Comparison of ENCODE assay signal across 20 cellular contexts in genomic region chr9:12812710-12813109, GRCh38. TPM values are rescaled to one million over a fixed set of nuclear protein-coding genes. Genes with fewer than 3 reads are reported as not detected.
DNase-seq lines count a peak whose midpoint lies in the region; ATAC-seq and TF ChIP-seq lines count a peak whose summit lies in the region.
"Had no signal": no experiment of that assay in that cellular context is flagged by ENCODE, and none has a peak within 500 bp of the region (broad histone marks: within the 10 kb centered on the region; RNA-seq: fewer than 3 reads in every experiment).

No MANE protein-coding gene starts in this region.

- WGBS in sigmoid colon, 2 donors, result 53 to 79% methylated on average over 1 of the region's 1 CpG

- TF ChIP-seq POLR2A in sigmoid colon (IDR thresholded peaks at IDR 0.05), result no peak

- H3K27me3 ChIP-seq in sigmoid colon, result no peaks in the 10 kb centered on the region
- H3K27me3 ChIP-seq: upper lobe of left lung had no signal

- ATAC-seq in HG03097 (IDR thresholded peaks at IDR 0.05; ENCODE audit: low FRiP score, unreplicated experiment) (no peak), GM21360 (IDR thresholded peaks at IDR 0.05; ENCODE audit: unreplicated experiment) (no peak)
- ATAC-seq: activated CD4-positive, alpha-beta T cell treated with anti-CD3 and anti-CD28 coated beads for 36 hours; activated CD8-positive, alpha-beta memory T cell treated with anti-CD3 and anti-CD28 coated beads, Interleukin-2, amount 10 ng/mL, durations not matched to agents 7 days and 5 days; sciatic nerve had no signal

- no peaks in the 10 kb centered on the region for H3K36me3 ChIP-seq in sigmoid colon
- H3K36me3 ChIP-seq: HAP-1, upper lobe of left lung had no signal

- no peak for TF ChIP-seq EP300 in sigmoid colon (IDR thresholded peaks at IDR 0.05)

- in situ Hi-C loops in astrocyte of the spinal cord (cut with HindIII; ENCODE audit: low sequenced_read_pairs), result no loop called here

- no peaks in the 10 kb centered on the region for H3K9me3 ChIP-seq in sigmoid colon
- H3K9me3 ChIP-seq: HAP-1, upper lobe of left lung had no signal

- intact Hi-C loops in sigmoid colon (cut with DNase I), result no loop called here

- TF ChIP-seq CTCF in astrocyte of the spinal cord (IDR thresholded peaks at IDR 0.05; ENCODE audit: low read depth, low read length) (no peak), sigmoid colon (IDR thresholded peaks at IDR 0.05) (no peak)

- DNase-seq in HCEC 1CT (peak; percentile 15), astrocyte of the spinal cord (ENCODE audit: low read depth, low spot score) (peak; percentile 32), fibroblast of peridontal ligament (ENCODE audit: extremely low read depth) (peak; percentile 36), sigmoid colon (no peak), NCI-H69 (lab: John Stamatoyannopoulos, UW) (no peak)
- DNase-seq: activated CD4-positive, alpha-beta T cell treated with anti-CD3 and anti-CD28 coated beads for 36 hours; activated CD8-positive, alpha-beta memory T cell treated with anti-CD3 and anti-CD28 coated beads, Interleukin-2, amount 10 ng/mL, durations not matched to agents 7 days and 5 days; activated effector memory CD4-positive, alpha-beta T cell treated with Interleukin-2 at 50 U/mL for 16 hours; effector CD8-positive, alpha-beta T cell; foreskin melanocyte; NCI-H2081; NCI-H524 treated with DMSO at 0.1 percent for 48 hours; occipital lobe; stimulated activated CD4-positive, alpha-beta T cell treated with anti-CD3 and anti-CD28 coated beads, Interleukin-1b, Interleukin-23, amount 100 ng/mL, for 48 hours; SW 1271; upper lobe of left lung had no signal

- peaks cover 0 to 83% (median 72%) of the 10 kb centered on the region in 4 donors for H3K4me1 ChIP-seq in sigmoid colon

- H3K4me3 ChIP-seq in astrocyte of the spinal cord (ENCODE audit: low read depth, low read length) (no peak overlapping the region), sigmoid colon (no peak overlapping the region)
- H3K4me3 ChIP-seq: HAP-1, upper lobe of left lung had no signal

- H3K27ac ChIP-seq in sigmoid colon, result peak overlapping the region; percentile 73 to 85 (median 79)

RNA-seq across cellular contexts. Expression of gene LURAP1L, which starts 37.9 kb away (rescaled TPM):
- total RNA-seq in sigmoid colon, result 10 to 100 TPM; 17.8 to 29.3 (median 24.5) TPM
- 10 to 100 TPM; 16.2 to 38.4 (median 20.3) TPM for polyA plus RNA-seq in sigmoid colon
- total RNA-seq: activated CD4-positive, alpha-beta T cell treated with anti-CD3 and anti-CD28 coated beads for 36 hours; activated CD8-positive, alpha-beta memory T cell treated with anti-CD3 and anti-CD28 coated beads, Interleukin-2, amount 10 ng/mL, durations not matched to agents 7 days and 5 days had no signal

Comparison
In these comparisons a context has a peak if more than half of its experiments do, and no peak if none do; other contexts are left out.
1. DNase-seq: peak in HCEC 1CT (single experiment), astrocyte of the spinal cord (single experiment) and fibroblast of peridontal ligament (single experiment); none in sigmoid colon (single experiment) and NCI-H69 (single experiment).